In the genomic region with DNA sequence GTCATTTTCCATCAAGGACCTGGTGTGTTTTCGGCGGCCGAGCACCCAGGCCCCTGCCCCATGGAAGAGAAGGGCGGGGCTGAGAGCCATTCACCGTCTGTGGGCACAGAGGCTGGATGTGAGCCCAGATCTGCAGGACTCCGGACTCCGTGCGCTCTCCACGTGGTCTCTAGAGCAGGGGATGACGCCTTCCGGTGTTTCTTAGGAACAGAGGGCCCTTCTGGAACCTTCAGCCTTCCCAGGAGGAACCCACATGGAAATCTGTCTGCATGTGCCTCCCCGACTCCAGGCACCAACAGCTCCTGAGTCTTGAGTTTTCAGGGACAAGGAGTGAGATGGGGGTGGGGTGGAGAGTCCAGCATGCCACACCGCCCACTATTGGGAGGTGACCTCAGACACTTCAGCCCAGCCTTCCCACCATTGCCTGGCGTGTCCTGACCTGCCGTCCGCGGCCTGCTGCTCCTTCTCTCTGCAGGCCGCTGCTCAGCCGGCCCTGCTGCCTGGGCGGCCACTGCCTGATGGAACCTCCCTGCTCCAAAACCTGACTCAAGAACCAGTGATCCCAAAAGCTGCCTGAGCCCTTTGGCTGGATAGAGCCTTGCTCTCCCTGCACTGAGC, we compare ENCODE assay signal across 9 cellular contexts. TPM values are rescaled to one million over a fixed set of nuclear protein-coding genes. Genes with fewer than 3 reads are reported as not detected.
A peak's percentile ranks its signal among the peaks of the same experiment; 100 is the strongest.
DNase-seq lines count a peak whose midpoint lies in the region; ATAC-seq and TF ChIP-seq lines count a peak whose summit lies in the region.
"Had no signal": no experiment of that assay in that cellular context is flagged by ENCODE, and none has a peak within 500 bp of the region (broad histone marks: within the 10 kb centered on the region; RNA-seq: fewer than 3 reads in every experiment).

No MANE protein-coding gene starts in this region.

- BruUV-seq in mammary epithelial cell (replicated peaks; lab: Mats Ljungman, UMichigan), result TSS peak; percentile 42

- H3K4me1 ChIP-seq in mammary epithelial cell (ENCODE audit: insufficient read depth, low read length) (peaks cover 42% of the 10 kb centered on the region), stomach (peaks cover 42 to 67% (median 55%) of the 10 kb centered on the region in 4 donors)

- no peaks in the 10 kb centered on the region for H3K27me3 ChIP-seq in mammary epithelial cell (ENCODE audit: insufficient read depth, low read length)
- no peaks in the 10 kb centered on the region for H3K27me3 ChIP-seq in layer of hippocampus (ENCODE audit: control insufficient read depth, insufficient read depth, low read length)
- no peaks in the 10 kb centered on the region for H3K27me3 ChIP-seq in stomach

- peaks cover 5% of the 10 kb centered on the region for H3K27me3 Mint-ChIP-seq in IgD-negative memory B cell

- ATAC-seq in GM18861 (IDR thresholded peaks at IDR 0.05; ENCODE audit: unreplicated experiment) (no peak), HG03457 (IDR thresholded peaks at IDR 0.05; ENCODE audit: unreplicated experiment) (no peak)

- DNase-seq in mammary epithelial cell (peak; percentile 93), stomach (peak; percentile 84), NCI-H524 (lab: John Stamatoyannopoulos, UW) (no peak), NCI-H1694 (lab: John Stamatoyannopoulos, UW) (no peak)
- DNase-seq: cortex of kidney had no signal

- peak overlapping the region; percentile 88 for H2AFZ ChIP-seq in mammary epithelial cell (ENCODE audit: low read depth, low read length)

- TF ChIP-seq CTCF in mammary epithelial cell (conservative IDR thresholded peaks at IDR 0.05 in 1 of 2, IDR thresholded peaks at IDR 0.05 in 1 of 2; ENCODE audit: extremely low read depth in 1 of 2, insufficient read depth in 1 of 2, low read depth in 1 of 2, low read length in 2 of 2) (no peak), stomach (IDR thresholded peaks at IDR 0.05) (no peak)

- TF ChIP-seq POLR2A in stomach (IDR thresholded peaks at IDR 0.05), result no peak

- H3K79me2 ChIP-seq in mammary epithelial cell (ENCODE audit: insufficient read depth, low read length), result peaks cover 21% of the 10 kb centered on the region

- H3K4me3 Mint-ChIP-seq in IgD-negative memory B cell, result peak overlapping the region in 3 of 4 donors; percentile 70 to 80 (median 72)

- intact Hi-C loops in mammary epithelial cell (cut with micrococcal nuclease), result loop anchor here (1.0 to 2.0 kb wide), 4 partner anchors 57 to 159 kb away; a partner anchor contains a TSS
- intact Hi-C loops in stomach (cut with DNase I; ENCODE audit: low total_unique reads), result no loop called here

- dilution Hi-C loops in mammary epithelial cell (cut with HindIII; ENCODE audit: low sequenced_read_pairs), result no loop called here

- H3K4me2 ChIP-seq in mammary epithelial cell (ENCODE audit: insufficient read depth, low read depth, low read length), result peak overlapping the region; percentile 100

- WGBS in mammary epithelial cell (ENCODE audit: low coverage, missing lambda C conversion rate), result 8% methylated on average over 13 of the region's 20 CpGs
- WGBS in stomach, 5 donors, result 28 to 55% (median 49%) methylated on average over 13 to 20 of the region's 20 CpGs

- CTCF ChIA-PET in mammary epithelial cell (lab: Charles Lee; ENCODE audit: low non-redundant PET), result interaction anchor here (0.6 kb wide), 1 partner anchor 86 kb away, joined by 3 read pairs; no protein-coding TSS in a partner anchor

- H3K9me3 Mint-ChIP-seq in IgD-negative memory B cell, result no peaks in the 10 kb centered on the region

- no peak for TF ChIP-seq EP300 in stomach (IDR thresholded peaks at IDR 0.05)

- in situ Hi-C loops in mammary epithelial cell (cut with MboI; ENCODE audit: low sequenced_read_pairs in 2 of 2), result loop anchor here in 1 of 2 donors (10.0 kb wide), 1 partner anchor 159 kb away; a partner anchor contains a TSS

- H3K27ac Mint-ChIP-seq in IgD-negative memory B cell, result peak overlapping the region in 1 of 3 donors; percentile 76

- H3K36me3 ChIP-seq in mammary epithelial cell (ENCODE audit: insufficient read depth, low read length) (no peaks in the 10 kb centered on the region), stomach (no peaks in the 10 kb centered on the region)

- no peaks in the 10 kb centered on the region for H3K36me3 Mint-ChIP-seq in IgD-negative memory B cell

- H3K4me3 ChIP-seq in mammary epithelial cell (replicated peaks in 1 of 3; ENCODE audit: insufficient read depth in 1 of 3, low read depth in 2 of 3, low read length in 3 of 3) (no peak overlapping the region), stomach (no peak overlapping the region)

- peaks cover 0 to 4% (median 3%) of the 10 kb centered on the region in 3 donors for H3K4me1 Mint-ChIP-seq in IgD-negative memory B cell

- H4K20me1 ChIP-seq in mammary epithelial cell (ENCODE audit: insufficient read depth, low read length), result no peaks in the 10 kb centered on the region

- H3K27ac ChIP-seq in mammary epithelial cell (ENCODE audit: insufficient read depth, low read depth, low read length), result peak overlapping the region; percentile 77
- H3K27ac ChIP-seq in layer of hippocampus (ENCODE audit: low read depth, low read length), result peak overlapping the region; percentile 97
- H3K27ac ChIP-seq in stomach, result peak overlapping the region; percentile 28 to 98 (median 95)

- H3K9me3 ChIP-seq in mammary epithelial cell (replicated peaks; ENCODE audit: insufficient read depth, low read length) (no peaks in the 10 kb centered on the region), stomach (no peaks in the 10 kb centered on the region)

- peak overlapping the region; percentile 30 for H3K9ac ChIP-seq in mammary epithelial cell (ENCODE audit: insufficient read depth, low read length)

RNA-seq across cellular contexts. Expression of a gene that starts 2.4 kb away (rescaled TPM):
- polyA plus RNA-seq in IgD-negative memory B cell (0.80 TPM), mammary epithelial cell (25.2 TPM), stomach (10 to 100 TPM; 17.4 to 34.1 (median 24.4) TPM)
- total RNA-seq in mammary epithelial cell (10 to 100 TPM; 31.0 to 39.2 TPM), stomach (10 to 100 TPM; 14.0 to 68.4 (median 35.9) TPM)
- polyA minus RNA-seq in mammary epithelial cell, result 28.5 TPM

Comparison
In these comparisons a context has a peak if more than half of its experiments do, and no peak if none do; other contexts are left out.
1. DNase-seq: peak in mammary epithelial cell (single experiment) and stomach (single experiment); none in NCI-H524 (0 of 2) and NCI-H1694 (single experiment).
2. RNA of a gene that starts 2.4 kb away (polyA plus RNA-seq): 25.2 TPM in mammary epithelial cell (single experiment) and 17.4 to 34.1 TPM in stomach; 0.80 TPM in IgD-negative memory B cell (single experiment); every median in the first group is over 10 times any median in the second.
3. Peak in every context shown above with its lines, with median percentiles within 50 percentile points of each other: H3K27ac ChIP-seq.